ENCODE assay signal across 17 cellular contexts in the genomic region with DNA sequence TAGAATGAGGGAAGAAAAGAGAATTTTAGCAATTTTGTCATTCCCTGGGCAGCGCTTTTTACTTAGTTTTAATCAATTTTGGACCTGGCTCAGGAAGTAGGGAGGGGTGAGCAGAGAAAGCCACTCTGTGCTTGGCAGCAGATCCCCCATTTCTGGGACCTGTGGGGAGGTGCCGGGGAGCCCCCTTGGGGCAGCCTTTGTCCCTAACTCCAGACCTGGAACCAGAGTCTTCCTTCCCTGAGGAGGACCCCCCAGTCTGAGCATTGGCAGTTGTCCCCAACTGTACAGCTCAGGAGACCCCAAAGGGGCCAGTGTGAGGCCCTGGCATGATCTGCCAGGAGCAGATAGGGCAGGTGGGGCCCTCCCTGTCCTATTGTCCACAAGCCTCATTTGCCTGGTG. TPM values are rescaled to one million over a fixed set of nuclear protein-coding genes. Genes with fewer than 3 reads are reported as not detected.
DNase-seq lines count a peak whose midpoint lies in the region; ATAC-seq and TF ChIP-seq lines count a peak whose summit lies in the region.
"Had no signal": no experiment of that assay in that cellular context is flagged by ENCODE, and none has a peak within 500 bp of the region (broad histone marks: within the 10 kb centered on the region; RNA-seq: fewer than 3 reads in every experiment).

No MANE protein-coding gene starts in this region.

- H3K4me1 Mint-ChIP-seq in chondrocyte (ENCODE audit: low read depth) = peaks cover 57% of the 10 kb centered on the region

- H3K27ac Mint-ChIP-seq in chondrocyte (ENCODE audit: unreplicated experiment) = peak overlapping the region; percentile 94
- H3K27ac Mint-ChIP-seq: activated T-helper 1 cell treated with anti-CD3 and anti-CD28 coated beads, Interleukin-12 subunit alpha, Interleukin-12 subunit beta, Interleukin-2, Interleukin-4 antibody, amounts not matched to agents 30 ng/mL and 10 ng/mL and 1 ng/mL, durations not matched to agents 14 hours and 24 hours and 36 hours; B cell; stimulated activated memory B cell treated with anti-CD40 and anti-IgM and Interleukin-4, amounts not matched to agents 10 μg/mL and 1 μg/mL and 100 μg/mL, for 72 hours had no signal

- peak overlapping the region in 9 of 11 experiments; percentile 46 to 79 (median 71); a peak in 17 of 22 replicates for H3K27ac ChIP-seq in BLaER1 treated with 17β-estradiol and CSF1 and Interleukin-3, amounts not matched to agents 10 nM and 100 nM
- H3K27ac ChIP-seq in lung (ENCODE audit: low read depth in 1 of 2, low read length in 1 of 2) (peak overlapping the region; percentile 47 to 78), stomach smooth muscle (ENCODE audit: low read length) (peak overlapping the region; percentile 77)
- H3K27ac ChIP-seq: SJCRH30 had no signal

- H3K27me3 Mint-ChIP-seq in chondrocyte (ENCODE audit: low read depth) = peaks cover 7% of the 10 kb centered on the region
- H3K27me3 Mint-ChIP-seq: B cell had no signal

- DNase-seq in chondrocyte (ENCODE audit: low spot score) (no peak), lung (ENCODE audit: low spot score) (no peak), NOMO-1 (lab: John Stamatoyannopoulos, UW; ENCODE audit: unreplicated experiment in 2 of 2) (no peak), DMS79 treated with DMSO at 0.1 percent for 48 hours (lab: John Stamatoyannopoulos, UW) (no peak)
- no peak for DNase-seq in NK-92 treated with Interleukin-12 subunit alpha and Interleukin-12 subunit beta, amount 100 ng/mL, for 24 hours (lab: John Stamatoyannopoulos, UW)
- no peak for DNase-seq in stimulated activated CD4-positive, alpha-beta T cell treated with anti-CD3 and anti-CD28 coated beads, Interleukin-1b, Interleukin-23, amount 100 ng/mL, for 48 hours
- DNase-seq: amniotic stem cell, DND-41, foreskin fibroblast, NCI-H2171, SJCRH30 had no signal

- H3K27me3 ChIP-seq in BLaER1 treated with 17β-estradiol and CSF1 and Interleukin-3, amounts not matched to agents 10 nM and 100 nM = peaks cover 0 to 15% (median 8%) of the 10 kb centered on the region in 11 experiments; a peak in 13 of 22 replicates
- no peaks in the 10 kb centered on the region for H3K27me3 ChIP-seq in lung (ENCODE audit: control insufficient read depth, insufficient read depth)
- H3K27me3 ChIP-seq in stomach smooth muscle (ENCODE audit: control insufficient read depth in 1 of 2, insufficient read depth in 2 of 2, low read length in 2 of 2) = no peaks in the 10 kb centered on the region
- H3K27me3 ChIP-seq: SJCRH30 had no signal

- H3K36me3 Mint-ChIP-seq in chondrocyte (ENCODE audit: low read depth) = peaks cover 14% of the 10 kb centered on the region
- H3K36me3 Mint-ChIP-seq: stimulated activated memory B cell treated with anti-CD40 and anti-IgM and Interleukin-4, amounts not matched to agents 10 μg/mL and 1 μg/mL and 100 μg/mL, for 72 hours had no signal

- H3K4me1 ChIP-seq in BLaER1 treated with 17β-estradiol and CSF1 and Interleukin-3, amounts not matched to agents 10 nM and 100 nM = peaks cover 51 to 88% (median 82%) of the 10 kb centered on the region in 10 experiments
- peaks cover 0 to 5% of the 10 kb centered on the region in 2 donors for H3K4me1 ChIP-seq in lung (ENCODE audit: control insufficient read depth in 2 of 2, insufficient read depth in 2 of 2, low read length in 2 of 2)
- peaks cover 49% of the 10 kb centered on the region for H3K4me1 ChIP-seq in stomach smooth muscle (ENCODE audit: control insufficient read depth, insufficient read depth, low read length)

- no peak for ATAC-seq in lung (ENCODE audit: insufficient read depth, low FRiP score)
- ATAC-seq: HepG2; stimulated activated memory B cell treated with anti-CD40 and anti-IgM and Interleukin-4, amounts not matched to agents 10 μg/mL and 1 μg/mL and 100 μg/mL, for 72 hours had no signal

- peak overlapping the region; percentile 3 to 75 (median 61); a peak in 16 of 22 replicates for H3K9ac ChIP-seq in BLaER1 treated with 17β-estradiol and CSF1 and Interleukin-3, amounts not matched to agents 10 nM and 100 nM
- H3K9ac ChIP-seq in stomach smooth muscle (ENCODE audit: low read length in 2 of 2) = peak overlapping the region; percentile 28 to 42

- peak overlapping the region; percentile 72 to 100 (median 96) for H3K4me2 ChIP-seq in BLaER1 treated with 17β-estradiol and CSF1 and Interleukin-3, amounts not matched to agents 10 nM and 100 nM

- WGBS in lung, 2 donors = 84 to 88% methylated on average over 2 of the region's 2 CpGs

- H3K4me3 ChIP-seq in BLaER1 treated with 17β-estradiol and CSF1 and Interleukin-3, amounts not matched to agents 10 nM and 100 nM = peak overlapping the region in 4 of 10 experiments; percentile 16 to 31 (median 23); a peak in 4 of 20 replicates
- H3K4me3 ChIP-seq in lung (no peak overlapping the region), stomach smooth muscle (ENCODE audit: low read length in 2 of 2) (no peak overlapping the region)
- H3K4me3 ChIP-seq: SJCRH30 had no signal

- peaks cover 0 to 26% (median 0%) of the 10 kb centered on the region in 11 experiments; a peak in 5 of 22 replicates for H4K20me1 ChIP-seq in BLaER1 treated with 17β-estradiol and CSF1 and Interleukin-3, amounts not matched to agents 10 nM and 100 nM

- H3K9me3 Mint-ChIP-seq in chondrocyte (ENCODE audit: low read depth) = no peaks in the 10 kb centered on the region
- H3K9me3 Mint-ChIP-seq: activated T-helper 1 cell treated with anti-CD3 and anti-CD28 coated beads, Interleukin-12 subunit alpha, Interleukin-12 subunit beta, Interleukin-2, Interleukin-4 antibody, amounts not matched to agents 30 ng/mL and 10 ng/mL and 1 ng/mL, durations not matched to agents 14 hours and 24 hours and 36 hours; stimulated activated memory B cell treated with anti-CD40 and anti-IgM and Interleukin-4, amounts not matched to agents 10 μg/mL and 1 μg/mL and 100 μg/mL, for 72 hours had no signal

- H3K36me3 ChIP-seq in BLaER1 treated with 17β-estradiol and CSF1 and Interleukin-3, amounts not matched to agents 10 nM and 100 nM = peaks cover 0 to 3% (median 0%) of the 10 kb centered on the region in 11 experiments; a peak in 4 of 22 replicates
- H3K36me3 ChIP-seq in lung (ENCODE audit: control insufficient read depth in 2 of 2, insufficient read depth in 2 of 2, low read length in 2 of 2) = peaks cover 3 to 25% of the 10 kb centered on the region in 2 donors
- H3K36me3 ChIP-seq in stomach smooth muscle (ENCODE audit: control insufficient read depth in 2 of 2, insufficient read depth in 2 of 2, low read length in 2 of 2) = peaks cover 3 to 16% of the 10 kb centered on the region in 2 donors

- H3K9me3 ChIP-seq in BLaER1 treated with 17β-estradiol and CSF1 and Interleukin-3, amounts not matched to agents 10 nM and 100 nM (replicated peaks in 1 of 11) = no peaks in the 10 kb centered on the region
- H3K9me3 ChIP-seq in lung (ENCODE audit: control insufficient read depth in 2 of 2, insufficient read depth in 1 of 2, low read length in 1 of 2) (no peaks in the 10 kb centered on the region), stomach smooth muscle (ENCODE audit: control insufficient read depth in 2 of 2, low read length in 2 of 2) (no peaks in the 10 kb centered on the region)
- H3K9me3 ChIP-seq: SJCRH30 had no signal

- H3K4me3 Mint-ChIP-seq in chondrocyte (ENCODE audit: unreplicated experiment) = peak overlapping the region; percentile 62
- H3K4me3 Mint-ChIP-seq: activated T-helper 1 cell treated with anti-CD3 and anti-CD28 coated beads, Interleukin-12 subunit alpha, Interleukin-12 subunit beta, Interleukin-2, Interleukin-4 antibody, amounts not matched to agents 30 ng/mL and 10 ng/mL and 1 ng/mL, durations not matched to agents 14 hours and 24 hours and 36 hours; B cell; stimulated activated memory B cell treated with anti-CD40 and anti-IgM and Interleukin-4, amounts not matched to agents 10 μg/mL and 1 μg/mL and 100 μg/mL, for 72 hours had no signal

- no peak for TF ChIP-seq CTCF in chondrocyte (IDR thresholded peaks at IDR 0.05)
- TF ChIP-seq CTCF in lung (IDR thresholded peaks at IDR 0.05; ENCODE audit: control extremely low read depth, extremely low read depth) = no peak

RNA-seq across cellular contexts. Expression of a gene that starts 10.5 kb away (rescaled TPM):
- total RNA-seq in chondrocyte (0.38 to 0.47 TPM in 2 of 3 replicates, not detected in the other), lung (10 to 100 TPM; 12.9 to 25.9 TPM)
- 10 to 100 TPM; 15.5 to 34.1 TPM for polyA plus RNA-seq in lung

RNA-seq across cellular contexts. Expression of a gene that starts 24.3 kb away (rescaled TPM):
- total RNA-seq in chondrocyte (25.4 to 35.8 TPM (median 28.9 TPM) in 3 replicates), lung (10 to 100 TPM; 14.4 to 41.4 TPM)
- polyA plus RNA-seq in lung = 10 to 100 TPM; 46.1 to 48.2 TPM

RNA-seq across cellular contexts. Expression of a gene that starts 25.9 kb away (rescaled TPM):
- 45.2 to 49.5 TPM (median 47.3 TPM) in 3 replicates for total RNA-seq in chondrocyte
- 10 to 100 TPM; 18.4 to 94.8 TPM for total RNA-seq in lung
- polyA plus RNA-seq in lung = 10 to 100 TPM; 51.6 to 64.9 TPM

RNA-seq across cellular contexts. Expression of a gene that starts 58.0 kb away (rescaled TPM):
- total RNA-seq in chondrocyte (42.9 to 53.0 TPM (median 45.6 TPM) in 3 replicates), lung (10 to 100 TPM; 45.8 to 94.3 TPM)
- polyA plus RNA-seq in lung = 100 to 1,000 TPM; 128 to 136 TPM

RNA-seq across cellular contexts. Expression of a gene that starts 58.0 kb away (rescaled TPM):
- total RNA-seq in chondrocyte = 38.4 to 67.1 TPM (median 58.5 TPM) in 3 replicates
- total RNA-seq in lung = 10 to 100 TPM; 29.8 to 93.5 TPM
- 100 to 1,000 TPM in 1 of 2 donors, 10 to 100 TPM in 1; 92.5 to 242 TPM for polyA plus RNA-seq in lung
